In genomic region chr17:82148011-82148410, GRCh38 we compare ENCODE assay signal across 26 cellular contexts.
"Had no signal": no experiment of that assay in that cellular context is flagged by ENCODE, and none has a peak within 500 bp of the region (broad histone marks: within the 10 kb centered on the region; RNA-seq: fewer than 3 reads in every experiment).

No MANE protein-coding gene starts in this region.

- DNase-seq: colonic mucosa; cortex of kidney; effector CD8-positive, alpha-beta T cell; effector memory CD8-positive, alpha-beta T cell; endodermal cell; erythroblast; esophagus squamous epithelium; foreskin fibroblast; foreskin melanocyte; gastrocnemius medialis; glutamatergic neuron; head of caudate nucleus; heart right ventricle; hippocampal formation; left cardiac atrium; left lung; left ventricle myocardium superior; lower lobe of right lung; mesenchymal stem cell; mucosa of descending colon; naive B cell had no signal

- H3K27me3 ChIP-seq: colonic mucosa, esophagus squamous epithelium, gastrocnemius medialis, heart right ventricle, left lung had no signal

- H3K36me3 ChIP-seq: colonic mucosa, esophagus squamous epithelium, gastrocnemius medialis, lower lobe of right lung had no signal

- H3K27ac ChIP-seq: colonic mucosa, epithelial cell of prostate, esophagus squamous epithelium, gastrocnemius medialis, heart right ventricle, left lung, lower lobe of right lung had no signal

- H3K4me1 ChIP-seq: colonic mucosa, heart right ventricle had no signal

- FAIRE-seq: endometrium, islet of Langerhans, keratinocyte had no signal

- H3K4me3 ChIP-seq: colonic mucosa, esophagus squamous epithelium, gastrocnemius medialis, heart right ventricle, left lung, lower lobe of right lung, mucosa of descending colon had no signal

- ATAC-seq: effector memory CD8-positive, alpha-beta T cell; esophagus mucosa; gastrocnemius medialis; heart right ventricle; left cardiac atrium; left lung; left ventricle myocardium superior; lower lobe of right lung; mucosa of descending colon had no signal

- H3K9me3 ChIP-seq: colonic mucosa, esophagus squamous epithelium, gastrocnemius medialis, heart right ventricle, left lung, lower lobe of right lung, mucosa of descending colon had no signal
